ENCODE assay signal across 18 cellular contexts in genomic region chr13:106610511-106610910, GRCh38. TPM values are rescaled to one million over a fixed set of nuclear protein-coding genes. Genes with fewer than 3 reads are reported as not detected.
DNase-seq lines count a peak whose midpoint lies in the region; ATAC-seq, FAIRE-seq and TF ChIP-seq lines count a peak whose summit lies in the region.
"Had no signal": no experiment of that assay in that cellular context is flagged by ENCODE, and none has a peak within 500 bp of the region (broad histone marks: within the 10 kb centered on the region; RNA-seq: fewer than 3 reads in every experiment).

No MANE protein-coding gene starts in this region.

- H3K27me3 ChIP-seq in astrocyte (ENCODE audit: insufficient read depth, low read length): no peaks in the 10 kb centered on the region
- H3K27me3 ChIP-seq in foreskin keratinocyte: peaks cover 2% of the 10 kb centered on the region
- no peaks in the 10 kb centered on the region for H3K27me3 ChIP-seq in neural progenitor cell
- H3K27me3 ChIP-seq: upper lobe of right lung had no signal

- H3K4me2 ChIP-seq in astrocyte (ENCODE audit: low read length) (no peak overlapping the region), neural progenitor cell (no peak overlapping the region)
- H3K4me2 ChIP-seq: A549 had no signal

- no peak overlapping the region for H3K9ac ChIP-seq in astrocyte (ENCODE audit: low read length)
- no peak overlapping the region for H3K9ac ChIP-seq in neural progenitor cell

- H3F3A ChIP-seq in neural progenitor cell (ENCODE audit: low read depth): no peaks in the 10 kb centered on the region

- H4K20me1 ChIP-seq in astrocyte (ENCODE audit: insufficient read depth, low read length) (no peaks in the 10 kb centered on the region), neural progenitor cell (ENCODE audit: low read depth) (no peaks in the 10 kb centered on the region)

- H3K4me1 ChIP-seq in astrocyte (ENCODE audit: insufficient read depth, low read length): peaks cover 3% of the 10 kb centered on the region
- H3K4me1 ChIP-seq in foreskin keratinocyte: peaks cover 9% of the 10 kb centered on the region
- no peaks in the 10 kb centered on the region for H3K4me1 ChIP-seq in neural progenitor cell
- H3K4me1 ChIP-seq: A549 had no signal

- H3K36me3 ChIP-seq in astrocyte (ENCODE audit: insufficient read depth, low read length) (no peaks in the 10 kb centered on the region), neural progenitor cell (no peaks in the 10 kb centered on the region)
- H3K36me3 ChIP-seq: upper lobe of right lung had no signal

- H3K27ac Mint-ChIP-seq in astrocyte (ENCODE audit: unreplicated experiment): no peak overlapping the region
- no peak overlapping the region for H3K27ac Mint-ChIP-seq in neural progenitor cell
- H3K27ac Mint-ChIP-seq: CD4-positive, alpha-beta memory T cell; nephron; stimulated activated naive B cell treated with anti-CD40 and anti-IgM and Interleukin-4, amounts not matched to agents 10 μg/mL and 1 μg/mL and 100 μg/mL, for 72 hours had no signal

- H3K9me3 Mint-ChIP-seq in astrocyte (ENCODE audit: unreplicated experiment) (no peaks in the 10 kb centered on the region), neural progenitor cell (no peaks in the 10 kb centered on the region)
- H3K9me3 Mint-ChIP-seq: nephron; stimulated activated naive B cell treated with anti-CD40 and anti-IgM and Interleukin-4, amounts not matched to agents 10 μg/mL and 1 μg/mL and 100 μg/mL, for 72 hours had no signal

- no peak for TF ChIP-seq CTCF in astrocyte (IDR thresholded peaks at IDR 0.05; ENCODE audit: insufficient read depth, low read depth, low read length)
- no peak for TF ChIP-seq CTCF in foreskin keratinocyte (conservative IDR thresholded peaks at IDR 0.05)
- TF ChIP-seq CTCF in neural progenitor cell (IDR thresholded peaks at IDR 0.05): no peak

- DNase-seq in A172 (ENCODE audit: low spot score) (peak; percentile 21), HCEC 1CT (peak; percentile 67), astrocyte (ENCODE audit: low read depth) (peak; percentile 40), foreskin keratinocyte (peak; percentile 89 to 95), GOT3 (lab: John Stamatoyannopoulos, UW) (no peak), DMS53 (lab: John Stamatoyannopoulos, UW) (no peak), neural progenitor cell (ENCODE audit: low spot score) (no peak)
- DNase-seq in stimulated activated CD4-positive, alpha-beta T cell treated with anti-CD3 and anti-CD28 coated beads, Interleukin-12 subunit alpha, Interleukin-12 subunit beta, amount 100 ng/mL, for 4 hours: no peak
- DNase-seq: activated CD4-positive, alpha-beta T cell treated with anti-CD3 and anti-CD28 coated beads for 1 hour; CD4-positive, alpha-beta memory T cell; DMS79; NCI-H2107; NCI-H526; stimulated activated naive B cell treated with anti-CD40 and anti-IgM and Interleukin-4, amounts not matched to agents 10 μg/mL and 1 μg/mL and 100 μg/mL, for 72 hours; upper lobe of right lung had no signal

- H3K27me3 Mint-ChIP-seq in astrocyte (ENCODE audit: low read depth, unreplicated experiment) (peaks cover 4% of the 10 kb centered on the region), neural progenitor cell (ENCODE audit: insufficient read depth, low read depth) (peaks cover 2% of the 10 kb centered on the region)

- H3K9me3 ChIP-seq in astrocyte (ENCODE audit: insufficient read depth, low read depth, low read length) (no peaks in the 10 kb centered on the region), neural progenitor cell (ENCODE audit: low read depth) (no peaks in the 10 kb centered on the region)
- H3K9me3 ChIP-seq: A549, upper lobe of right lung had no signal

- FAIRE-seq in astrocyte (lab: Jason Lieb, UNC): peak; percentile 43
- FAIRE-seq: A549, endometrium had no signal

- H3K4me3 Mint-ChIP-seq in astrocyte (ENCODE audit: unreplicated experiment) (no peak overlapping the region), neural progenitor cell (no peak overlapping the region)
- H3K4me3 Mint-ChIP-seq: CD4-positive, alpha-beta memory T cell; nephron; stimulated activated naive B cell treated with anti-CD40 and anti-IgM and Interleukin-4, amounts not matched to agents 10 μg/mL and 1 μg/mL and 100 μg/mL, for 72 hours had no signal

- no peaks in the 10 kb centered on the region for H3K79me2 ChIP-seq in astrocyte (ENCODE audit: insufficient read depth, low read length)
- no peaks in the 10 kb centered on the region for H3K79me2 ChIP-seq in neural progenitor cell (ENCODE audit: low read depth)

- H3K36me3 Mint-ChIP-seq in astrocyte (ENCODE audit: low read depth, unreplicated experiment) (no peaks in the 10 kb centered on the region), neural progenitor cell (no peaks in the 10 kb centered on the region)
- H3K36me3 Mint-ChIP-seq: CD4-positive, alpha-beta memory T cell; stimulated activated naive B cell treated with anti-CD40 and anti-IgM and Interleukin-4, amounts not matched to agents 10 μg/mL and 1 μg/mL and 100 μg/mL, for 72 hours had no signal

- H3K27ac ChIP-seq in astrocyte (ENCODE audit: low read depth, low read length) (no peak overlapping the region), foreskin keratinocyte (no peak overlapping the region), neural progenitor cell (no peak overlapping the region)
- H3K27ac ChIP-seq: A549, upper lobe of right lung had no signal

- peak; percentile 100 for ATAC-seq in foreskin keratinocyte
- ATAC-seq: A549; stimulated activated naive B cell treated with anti-CD40 and anti-IgM and Interleukin-4, amounts not matched to agents 10 μg/mL and 1 μg/mL and 100 μg/mL, for 72 hours; upper lobe of right lung had no signal

- H3K4me3 ChIP-seq in astrocyte (ENCODE audit: insufficient read depth, low read depth, low read length) (no peak overlapping the region), neural progenitor cell (no peak overlapping the region)
- H3K4me3 ChIP-seq: A549, upper lobe of right lung had no signal

- H2AFZ ChIP-seq in astrocyte (ENCODE audit: low read depth, low read length) (no peak overlapping the region), neural progenitor cell (replicated peaks) (no peak overlapping the region)

- H3K4me1 Mint-ChIP-seq in astrocyte (ENCODE audit: low read depth, unreplicated experiment) (peaks cover 4% of the 10 kb centered on the region), neural progenitor cell (no peaks in the 10 kb centered on the region)
- H3K4me1 Mint-ChIP-seq: CD4-positive, alpha-beta memory T cell; stimulated activated naive B cell treated with anti-CD40 and anti-IgM and Interleukin-4, amounts not matched to agents 10 μg/mL and 1 μg/mL and 100 μg/mL, for 72 hours had no signal

RNA-seq across cellular contexts. Expression of gene ARGLU1, which starts 42.6 kb away (rescaled TPM):
- 35.9 and 41.8 TPM in 2 replicates for total RNA-seq in A172 (2014; rRNA removed; shearing (Covaris generic))
- total RNA-seq in astrocyte (52.3 and 56.9 TPM in 2 replicates), foreskin keratinocyte (43.8 and 50.2 TPM in 2 replicates), neural progenitor cell (ENCODE audit: low replicate concordance) (371 and 467 TPM in 2 replicates)
- polyA plus RNA-seq in foreskin keratinocyte: 25.3 and 31.0 TPM in 2 replicates

Comparison
In these comparisons a context has a peak if more than half of its experiments do, and no peak if none do; other contexts are left out.
1. DNase-seq: peak in A172 (single experiment), HCEC 1CT (single experiment), astrocyte (single experiment) and foreskin keratinocyte (2 of 2); none in stimulated activated CD4-positive, alpha-beta T cell treated with anti-CD3 and anti-CD28 coated beads, Interleukin-12 subunit alpha, Interleukin-12 subunit beta, amount 100 ng/mL, for 4 hours (single experiment), GOT3 (single experiment), DMS53 (single experiment) and neural progenitor cell (single experiment).